10 cellular contexts compared by ENCODE assay signal in the genomic region with DNA sequence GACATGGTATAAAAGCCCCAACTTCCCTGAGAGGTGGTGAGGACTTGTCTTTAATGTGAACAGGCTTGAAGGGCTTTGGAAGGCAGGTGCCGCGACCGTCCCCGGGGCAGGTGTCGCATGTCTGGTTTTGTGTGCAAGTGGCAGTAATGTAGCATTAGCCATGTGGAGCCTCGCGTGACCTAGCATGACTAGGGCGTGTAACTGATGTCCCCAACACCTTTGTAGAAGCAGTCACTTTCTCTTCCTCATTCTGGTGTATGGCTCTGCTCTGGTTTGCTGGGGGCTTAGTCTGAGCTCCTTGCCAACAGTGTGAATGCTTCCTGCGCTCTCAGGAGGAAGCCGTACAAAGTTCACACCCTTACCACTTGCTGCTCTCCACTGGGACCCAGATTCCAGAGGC.
DNase-seq lines count a peak whose midpoint lies in the region; ATAC-seq, FAIRE-seq and TF ChIP-seq lines count a peak whose summit lies in the region.
"Had no signal": no experiment of that assay in that cellular context is flagged by ENCODE, and none has a peak within 500 bp of the region (broad histone marks: within the 10 kb centered on the region; RNA-seq: fewer than 3 reads in every experiment).

No MANE protein-coding gene starts in this region.

- TF ChIP-seq CTCF in mesothelial cell of epicardium (IDR thresholded peaks at IDR 0.05; ENCODE audit: unreplicated experiment): no peak

- H3K36me3 Mint-ChIP-seq in activated naive CD8-positive, alpha-beta T cell treated with anti-CD3 and anti-CD28 coated beads, Interleukin-2, amount 50 U/mL, for 24 hours (ENCODE audit: low read depth): no peaks in the 10 kb centered on the region
- H3K36me3 Mint-ChIP-seq in activated naive CD8-positive, alpha-beta T cell treated with anti-CD3 and anti-CD28 coated beads for 36 hours: peaks cover 9% of the 10 kb centered on the region
- peaks cover 30% of the 10 kb centered on the region for H3K36me3 Mint-ChIP-seq in stimulated activated memory B cell treated with anti-CD40 and anti-IgM and Interleukin-4, amounts not matched to agents 10 μg/mL and 1 μg/mL and 100 μg/mL, for 72 hours
- H3K36me3 Mint-ChIP-seq in mesothelial cell of epicardium: peaks cover 28% of the 10 kb centered on the region

- no peaks in the 10 kb centered on the region for H3K27me3 Mint-ChIP-seq in activated naive CD8-positive, alpha-beta T cell treated with anti-CD3 and anti-CD28 coated beads, Interleukin-2, amount 50 U/mL, for 24 hours
- H3K27me3 Mint-ChIP-seq in activated naive CD8-positive, alpha-beta T cell treated with anti-CD3 and anti-CD28 coated beads for 36 hours: no peaks in the 10 kb centered on the region
- H3K27me3 Mint-ChIP-seq in stimulated activated memory B cell treated with anti-CD40 and anti-IgM and Interleukin-4, amounts not matched to agents 10 μg/mL and 1 μg/mL and 100 μg/mL, for 72 hours: no peaks in the 10 kb centered on the region
- no peaks in the 10 kb centered on the region for H3K27me3 Mint-ChIP-seq in mesothelial cell of epicardium (ENCODE audit: low read depth)

- DNase-seq in activated naive CD8-positive, alpha-beta T cell treated with anti-CD3 and anti-CD28 coated beads, Interleukin-2, amount 50 U/mL, for 24 hours: no peak
- no peak for DNase-seq in activated naive CD8-positive, alpha-beta T cell treated with anti-CD3 and anti-CD28 coated beads for 36 hours
- DNase-seq in urothelium cell line (ENCODE audit: low spot score): no peak
- no peak for DNase-seq in mesothelial cell of epicardium (ENCODE audit: low spot score in 2 of 2, unreplicated experiment in 2 of 2)
- DNase-seq in NCI-H2196 (lab: John Stamatoyannopoulos, UW; ENCODE audit: unreplicated experiment): no peak
- DNase-seq: left lung, NCI-H1417 had no signal

- FAIRE-seq in urothelium cell line (lab: Jason Lieb, UNC): no peak

- H3K4me3 Mint-ChIP-seq in activated naive CD8-positive, alpha-beta T cell treated with anti-CD3 and anti-CD28 coated beads, Interleukin-2, amount 50 U/mL, for 24 hours: no peak overlapping the region
- no peak overlapping the region for H3K4me3 Mint-ChIP-seq in activated naive CD8-positive, alpha-beta T cell treated with anti-CD3 and anti-CD28 coated beads for 36 hours
- no peak overlapping the region for H3K4me3 Mint-ChIP-seq in stimulated activated memory B cell treated with anti-CD40 and anti-IgM and Interleukin-4, amounts not matched to agents 10 μg/mL and 1 μg/mL and 100 μg/mL, for 72 hours
- H3K4me3 Mint-ChIP-seq in mesothelial cell of epicardium: no peak overlapping the region

- peak; percentile 49 for ATAC-seq in activated naive CD8-positive, alpha-beta T cell treated with anti-CD3 and anti-CD28 coated beads, Interleukin-2, amount 50 U/mL, for 24 hours
- ATAC-seq in HG02623 (IDR thresholded peaks at IDR 0.05; ENCODE audit: unreplicated experiment): peak; percentile 99
- peak; percentile 96 for ATAC-seq in HG03558 (IDR thresholded peaks at IDR 0.05; ENCODE audit: extremely low read depth, unreplicated experiment)
- peak; percentile 100 for ATAC-seq in stimulated activated memory B cell treated with anti-CD40 and anti-IgM and Interleukin-4, amounts not matched to agents 10 μg/mL and 1 μg/mL and 100 μg/mL, for 72 hours
- ATAC-seq: left lung had no signal

- H3K9me3 Mint-ChIP-seq in activated naive CD8-positive, alpha-beta T cell treated with anti-CD3 and anti-CD28 coated beads, Interleukin-2, amount 50 U/mL, for 24 hours: no peaks in the 10 kb centered on the region
- no peaks in the 10 kb centered on the region for H3K9me3 Mint-ChIP-seq in activated naive CD8-positive, alpha-beta T cell treated with anti-CD3 and anti-CD28 coated beads for 36 hours
- H3K9me3 Mint-ChIP-seq in stimulated activated memory B cell treated with anti-CD40 and anti-IgM and Interleukin-4, amounts not matched to agents 10 μg/mL and 1 μg/mL and 100 μg/mL, for 72 hours: no peaks in the 10 kb centered on the region
- H3K9me3 Mint-ChIP-seq in mesothelial cell of epicardium: no peaks in the 10 kb centered on the region

- peaks cover 2% of the 10 kb centered on the region for H3K4me1 Mint-ChIP-seq in activated naive CD8-positive, alpha-beta T cell treated with anti-CD3 and anti-CD28 coated beads, Interleukin-2, amount 50 U/mL, for 24 hours
- no peaks in the 10 kb centered on the region for H3K4me1 Mint-ChIP-seq in activated naive CD8-positive, alpha-beta T cell treated with anti-CD3 and anti-CD28 coated beads for 36 hours
- peaks cover 36% of the 10 kb centered on the region for H3K4me1 Mint-ChIP-seq in stimulated activated memory B cell treated with anti-CD40 and anti-IgM and Interleukin-4, amounts not matched to agents 10 μg/mL and 1 μg/mL and 100 μg/mL, for 72 hours
- peaks cover 7% of the 10 kb centered on the region for H3K4me1 Mint-ChIP-seq in mesothelial cell of epicardium

- no peak overlapping the region for H3K27ac Mint-ChIP-seq in activated naive CD8-positive, alpha-beta T cell treated with anti-CD3 and anti-CD28 coated beads, Interleukin-2, amount 50 U/mL, for 24 hours
- no peak overlapping the region for H3K27ac Mint-ChIP-seq in activated naive CD8-positive, alpha-beta T cell treated with anti-CD3 and anti-CD28 coated beads for 36 hours
- peak overlapping the region; percentile 68 for H3K27ac Mint-ChIP-seq in stimulated activated memory B cell treated with anti-CD40 and anti-IgM and Interleukin-4, amounts not matched to agents 10 μg/mL and 1 μg/mL and 100 μg/mL, for 72 hours
- no peak overlapping the region for H3K27ac Mint-ChIP-seq in mesothelial cell of epicardium

Comparison
In these comparisons a context has a peak if more than half of its experiments do, and no peak if none do; other contexts are left out.
1. ATAC-seq: peak in every context shown above with its lines; median percentile 100 in stimulated activated memory B cell treated with anti-CD40 and anti-IgM and Interleukin-4, amounts not matched to agents 10 μg/mL and 1 μg/mL and 100 μg/mL, for 72 hours; 99 in HG02623; 96 in HG03558; 49 in activated naive CD8-positive, alpha-beta T cell treated with anti-CD3 and anti-CD28 coated beads, Interleukin-2, amount 50 U/mL, for 24 hours.